ENCODE assay signal across 1 cellular context in the genomic region with DNA sequence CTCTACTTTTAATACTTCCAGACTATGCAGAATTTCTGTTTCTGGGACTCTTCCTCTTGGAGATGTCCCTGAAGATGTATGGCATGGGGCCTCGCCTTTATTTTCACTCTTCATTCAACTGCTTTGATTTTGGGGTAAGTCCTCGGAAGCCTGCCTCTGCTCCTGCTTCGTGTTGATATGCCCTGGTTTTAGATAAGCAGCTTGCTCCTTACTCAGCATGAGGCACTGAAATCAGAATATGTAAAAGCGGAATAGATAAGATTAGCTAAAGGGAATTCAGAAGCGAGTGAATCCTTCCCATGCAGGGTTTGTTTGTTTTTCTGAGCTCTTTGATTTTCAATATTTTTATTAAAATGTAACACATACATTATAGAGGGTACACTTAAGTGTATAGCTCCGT.
TF ChIP-seq lines count a peak whose summit lies in the region.

No MANE protein-coding gene starts in this region.

TF ChIP-seq in K562, 482 proteins besides CTCF, POLR2A, EP300 and RAD21 (continued from another document and continues in another):
- TF ChIP-seq, protein P1, sequence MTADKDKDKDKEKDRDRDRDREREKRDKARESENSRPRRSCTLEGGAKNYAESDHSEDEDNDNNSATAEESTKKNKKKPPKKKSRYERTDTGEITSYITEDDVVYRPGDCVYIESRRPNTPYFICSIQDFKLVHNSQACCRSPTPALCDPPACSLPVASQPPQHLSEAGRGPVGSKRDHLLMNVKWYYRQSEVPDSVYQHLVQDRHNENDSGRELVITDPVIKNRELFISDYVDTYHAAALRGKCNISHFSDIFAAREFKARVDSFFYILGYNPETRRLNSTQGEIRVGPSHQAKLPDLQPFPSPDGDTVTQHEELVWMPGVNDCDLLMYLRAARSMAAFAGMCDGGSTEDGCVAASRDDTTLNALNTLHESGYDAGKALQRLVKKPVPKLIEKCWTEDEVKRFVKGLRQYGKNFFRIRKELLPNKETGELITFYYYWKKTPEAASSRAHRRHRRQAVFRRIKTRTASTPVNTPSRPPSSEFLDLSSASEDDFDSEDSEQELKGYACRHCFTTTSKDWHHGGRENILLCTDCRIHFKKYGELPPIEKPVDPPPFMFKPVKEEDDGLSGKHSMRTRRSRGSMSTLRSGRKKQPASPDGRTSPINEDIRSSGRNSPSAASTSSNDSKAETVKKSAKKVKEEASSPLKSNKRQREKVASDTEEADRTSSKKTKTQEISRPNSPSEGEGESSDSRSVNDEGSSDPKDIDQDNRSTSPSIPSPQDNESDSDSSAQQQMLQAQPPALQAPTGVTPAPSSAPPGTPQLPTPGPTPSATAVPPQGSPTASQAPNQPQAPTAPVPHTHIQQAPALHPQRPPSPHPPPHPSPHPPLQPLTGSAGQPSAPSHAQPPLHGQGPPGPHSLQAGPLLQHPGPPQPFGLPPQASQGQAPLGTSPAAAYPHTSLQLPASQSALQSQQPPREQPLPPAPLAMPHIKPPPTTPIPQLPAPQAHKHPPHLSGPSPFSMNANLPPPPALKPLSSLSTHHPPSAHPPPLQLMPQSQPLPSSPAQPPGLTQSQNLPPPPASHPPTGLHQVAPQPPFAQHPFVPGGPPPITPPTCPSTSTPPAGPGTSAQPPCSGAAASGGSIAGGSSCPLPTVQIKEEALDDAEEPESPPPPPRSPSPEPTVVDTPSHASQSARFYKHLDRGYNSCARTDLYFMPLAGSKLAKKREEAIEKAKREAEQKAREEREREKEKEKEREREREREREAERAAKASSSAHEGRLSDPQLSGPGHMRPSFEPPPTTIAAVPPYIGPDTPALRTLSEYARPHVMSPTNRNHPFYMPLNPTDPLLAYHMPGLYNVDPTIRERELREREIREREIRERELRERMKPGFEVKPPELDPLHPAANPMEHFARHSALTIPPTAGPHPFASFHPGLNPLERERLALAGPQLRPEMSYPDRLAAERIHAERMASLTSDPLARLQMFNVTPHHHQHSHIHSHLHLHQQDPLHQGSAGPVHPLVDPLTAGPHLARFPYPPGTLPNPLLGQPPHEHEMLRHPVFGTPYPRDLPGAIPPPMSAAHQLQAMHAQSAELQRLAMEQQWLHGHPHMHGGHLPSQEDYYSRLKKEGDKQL (CRISPR knock-in tag; IDR thresholded peaks at IDR 0.05; ENCODE audit: borderline replicate concordance), result no peak
- TF ChIP-seq SUPT5H (IDR thresholded peaks at IDR 0.05), result no peak
- TF ChIP-seq HSF4 (CRISPR knock-in tag; IDR thresholded peaks at IDR 0.05; ENCODE audit: borderline replicate concordance), result no peak
- TF ChIP-seq, protein P2, sequence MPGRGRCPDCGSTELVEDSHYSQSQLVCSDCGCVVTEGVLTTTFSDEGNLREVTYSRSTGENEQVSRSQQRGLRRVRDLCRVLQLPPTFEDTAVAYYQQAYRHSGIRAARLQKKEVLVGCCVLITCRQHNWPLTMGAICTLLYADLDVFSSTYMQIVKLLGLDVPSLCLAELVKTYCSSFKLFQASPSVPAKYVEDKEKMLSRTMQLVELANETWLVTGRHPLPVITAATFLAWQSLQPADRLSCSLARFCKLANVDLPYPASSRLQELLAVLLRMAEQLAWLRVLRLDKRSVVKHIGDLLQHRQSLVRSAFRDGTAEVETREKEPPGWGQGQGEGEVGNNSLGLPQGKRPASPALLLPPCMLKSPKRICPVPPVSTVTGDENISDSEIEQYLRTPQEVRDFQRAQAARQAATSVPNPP (IDR thresholded peaks at IDR 0.05; ENCODE audit: borderline replicate concordance, insufficient read depth, insufficient read length), result no peak
- TF ChIP-seq FOXJ3 (CRISPR knock-in tag; IDR thresholded peaks at IDR 0.05), result no peak
- TF ChIP-seq ZNF584 (CRISPR knock-in tag; IDR thresholded peaks at IDR 0.05; ENCODE audit: low read depth), result no peak; the same call in 1 of the 2 replicates
- no peak for TF ChIP-seq ZNF24 (IDR thresholded peaks at IDR 0.05)
- TF ChIP-seq, protein P3, sequence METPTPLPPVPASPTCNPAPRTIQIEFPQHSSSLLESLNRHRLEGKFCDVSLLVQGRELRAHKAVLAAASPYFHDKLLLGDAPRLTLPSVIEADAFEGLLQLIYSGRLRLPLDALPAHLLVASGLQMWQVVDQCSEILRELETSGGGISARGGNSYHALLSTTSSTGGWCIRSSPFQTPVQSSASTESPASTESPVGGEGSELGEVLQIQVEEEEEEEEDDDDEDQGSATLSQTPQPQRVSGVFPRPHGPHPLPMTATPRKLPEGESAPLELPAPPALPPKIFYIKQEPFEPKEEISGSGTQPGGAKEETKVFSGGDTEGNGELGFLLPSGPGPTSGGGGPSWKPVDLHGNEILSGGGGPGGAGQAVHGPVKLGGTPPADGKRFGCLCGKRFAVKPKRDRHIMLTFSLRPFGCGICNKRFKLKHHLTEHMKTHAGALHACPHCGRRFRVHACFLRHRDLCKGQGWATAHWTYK (CRISPR knock-in tag; IDR thresholded peaks at IDR 0.05), result no peak
- TF ChIP-seq ZNF76 (CRISPR knock-in tag; IDR thresholded peaks at IDR 0.05; ENCODE audit: borderline replicate concordance), result no peak
- TF ChIP-seq TEAD4 (IDR thresholded peaks at IDR 0.05; ENCODE audit: low read length), result peak; percentile 93
- no peak for TF ChIP-seq TEAD4 (CRISPR knock-in tag; IDR thresholded peaks at IDR 0.05; ENCODE audit: borderline replicate concordance)
- TF ChIP-seq EHMT2 (IDR thresholded peaks at IDR 0.05), result no peak
- no peak for TF ChIP-seq ZNF444 (CRISPR knock-in tag; IDR thresholded peaks at IDR 0.05)
- no peak for TF ChIP-seq SMARCA4 (IDR thresholded peaks at IDR 0.05)
- TF ChIP-seq, protein P4, sequence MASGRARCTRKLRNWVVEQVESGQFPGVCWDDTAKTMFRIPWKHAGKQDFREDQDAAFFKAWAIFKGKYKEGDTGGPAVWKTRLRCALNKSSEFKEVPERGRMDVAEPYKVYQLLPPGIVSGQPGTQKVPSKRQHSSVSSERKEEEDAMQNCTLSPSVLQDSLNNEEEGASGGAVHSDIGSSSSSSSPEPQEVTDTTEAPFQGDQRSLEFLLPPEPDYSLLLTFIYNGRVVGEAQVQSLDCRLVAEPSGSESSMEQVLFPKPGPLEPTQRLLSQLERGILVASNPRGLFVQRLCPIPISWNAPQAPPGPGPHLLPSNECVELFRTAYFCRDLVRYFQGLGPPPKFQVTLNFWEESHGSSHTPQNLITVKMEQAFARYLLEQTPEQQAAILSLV (tag; IDR thresholded peaks at IDR 0.05), result no peak
- TF ChIP-seq CEBPB (tag; IDR thresholded peaks at IDR 0.05), result no peak
- no peak for TF ChIP-seq SREBF1 (IDR thresholded peaks at IDR 0.05; ENCODE audit: borderline replicate concordance, low read depth, low read length)
- no peak for TF ChIP-seq EWSR1 (IDR thresholded peaks at IDR 0.05; ENCODE audit: borderline replicate concordance, low read depth, partially characterized antibody)
- TF ChIP-seq NUFIP1 (IDR thresholded peaks at IDR 0.05; ENCODE audit: partially characterized antibody), result no peak
- TF ChIP-seq RUNX1 (IDR thresholded peaks at IDR 0.05; ENCODE audit: low read depth), result no peak
- TF ChIP-seq, protein P5, sequence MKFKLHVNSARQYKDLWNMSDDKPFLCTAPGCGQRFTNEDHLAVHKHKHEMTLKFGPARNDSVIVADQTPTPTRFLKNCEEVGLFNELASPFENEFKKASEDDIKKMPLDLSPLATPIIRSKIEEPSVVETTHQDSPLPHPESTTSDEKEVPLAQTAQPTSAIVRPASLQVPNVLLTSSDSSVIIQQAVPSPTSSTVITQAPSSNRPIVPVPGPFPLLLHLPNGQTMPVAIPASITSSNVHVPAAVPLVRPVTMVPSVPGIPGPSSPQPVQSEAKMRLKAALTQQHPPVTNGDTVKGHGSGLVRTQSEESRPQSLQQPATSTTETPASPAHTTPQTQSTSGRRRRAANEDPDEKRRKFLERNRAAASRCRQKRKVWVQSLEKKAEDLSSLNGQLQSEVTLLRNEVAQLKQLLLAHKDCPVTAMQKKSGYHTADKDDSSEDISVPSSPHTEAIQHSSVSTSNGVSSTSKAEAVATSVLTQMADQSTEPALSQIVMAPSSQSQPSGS (CRISPR knock-in tag; IDR thresholded peaks at IDR 0.05), result no peak
- TF ChIP-seq ZBTB8A (IDR thresholded peaks at IDR 0.05; ENCODE audit: partially characterized antibody), result no peak
- TF ChIP-seq GABPB1 (CRISPR knock-in tag; IDR thresholded peaks at IDR 0.05), result no peak
- no peak for TF ChIP-seq ZNF263 (CRISPR knock-in tag; IDR thresholded peaks at IDR 0.05; ENCODE audit: borderline replicate concordance)
- TF ChIP-seq GTF2F1 (IDR thresholded peaks at IDR 0.05; ENCODE audit: low read depth, low read length), result no peak
- no peak for TF ChIP-seq TAF7 (tag; IDR thresholded peaks at IDR 0.05)
- no peak for TF ChIP-seq MEF2A (IDR thresholded peaks at IDR 0.05; ENCODE audit: control insufficient read depth, low read depth, low read length)
- TF ChIP-seq ZNF212 (CRISPR knock-in tag; IDR thresholded peaks at IDR 0.05), result no peak
- TF ChIP-seq PPARD (CRISPR knock-in tag; IDR thresholded peaks at IDR 0.05), result no peak
- no peak for TF ChIP-seq YY1 (IDR thresholded peaks at IDR 0.05; ENCODE audit: borderline replicate concordance in 1 of 3, control insufficient read depth in 1 of 3, extremely low read depth in 1 of 3, insufficient read depth in 3 of 3, insufficient read length in 1 of 3, insufficient replicate concordance in 2 of 3, low read depth in 1 of 3, low read length in 2 of 3)
- TF ChIP-seq NFYB (IDR thresholded peaks at IDR 0.05; ENCODE audit: extremely low read depth, insufficient read length), result no peak
- no peak for TF ChIP-seq ZNF79 (CRISPR knock-in tag; IDR thresholded peaks at IDR 0.05; ENCODE audit: low read depth)
- no peak for TF ChIP-seq NFRKB (IDR thresholded peaks at IDR 0.05; ENCODE audit: low read depth)
- TF ChIP-seq, protein P6, sequence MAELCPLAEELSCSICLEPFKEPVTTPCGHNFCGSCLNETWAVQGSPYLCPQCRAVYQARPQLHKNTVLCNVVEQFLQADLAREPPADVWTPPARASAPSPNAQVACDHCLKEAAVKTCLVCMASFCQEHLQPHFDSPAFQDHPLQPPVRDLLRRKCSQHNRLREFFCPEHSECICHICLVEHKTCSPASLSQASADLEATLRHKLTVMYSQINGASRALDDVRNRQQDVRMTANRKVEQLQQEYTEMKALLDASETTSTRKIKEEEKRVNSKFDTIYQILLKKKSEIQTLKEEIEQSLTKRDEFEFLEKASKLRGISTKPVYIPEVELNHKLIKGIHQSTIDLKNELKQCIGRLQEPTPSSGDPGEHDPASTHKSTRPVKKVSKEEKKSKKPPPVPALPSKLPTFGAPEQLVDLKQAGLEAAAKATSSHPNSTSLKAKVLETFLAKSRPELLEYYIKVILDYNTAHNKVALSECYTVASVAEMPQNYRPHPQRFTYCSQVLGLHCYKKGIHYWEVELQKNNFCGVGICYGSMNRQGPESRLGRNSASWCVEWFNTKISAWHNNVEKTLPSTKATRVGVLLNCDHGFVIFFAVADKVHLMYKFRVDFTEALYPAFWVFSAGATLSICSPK (IDR thresholded peaks at IDR 0.05; ENCODE audit: borderline replicate concordance), result no peak
- TF ChIP-seq GATA2 (CRISPR knock-in tag; IDR thresholded peaks at IDR 0.05), result 0 out of 2 replicates have a peak, but pooled peaks have one; percentile 35
- no peak for TF ChIP-seq HOXB6 (CRISPR knock-in tag; IDR thresholded peaks at IDR 0.05; ENCODE audit: borderline replicate concordance)
- TF ChIP-seq, protein P7, sequence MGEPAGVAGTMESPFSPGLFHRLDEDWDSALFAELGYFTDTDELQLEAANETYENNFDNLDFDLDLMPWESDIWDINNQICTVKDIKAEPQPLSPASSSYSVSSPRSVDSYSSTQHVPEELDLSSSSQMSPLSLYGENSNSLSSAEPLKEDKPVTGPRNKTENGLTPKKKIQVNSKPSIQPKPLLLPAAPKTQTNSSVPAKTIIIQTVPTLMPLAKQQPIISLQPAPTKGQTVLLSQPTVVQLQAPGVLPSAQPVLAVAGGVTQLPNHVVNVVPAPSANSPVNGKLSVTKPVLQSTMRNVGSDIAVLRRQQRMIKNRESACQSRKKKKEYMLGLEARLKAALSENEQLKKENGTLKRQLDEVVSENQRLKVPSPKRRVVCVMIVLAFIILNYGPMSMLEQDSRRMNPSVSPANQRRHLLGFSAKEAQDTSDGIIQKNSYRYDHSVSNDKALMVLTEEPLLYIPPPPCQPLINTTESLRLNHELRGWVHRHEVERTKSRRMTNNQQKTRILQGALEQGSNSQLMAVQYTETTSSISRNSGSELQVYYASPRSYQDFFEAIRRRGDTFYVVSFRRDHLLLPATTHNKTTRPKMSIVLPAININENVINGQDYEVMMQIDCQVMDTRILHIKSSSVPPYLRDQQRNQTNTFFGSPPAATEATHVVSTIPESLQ (CRISPR knock-in tag; IDR thresholded peaks at IDR 0.05), result no peak
